In genomic region chr3:159451482-159451881, GRCh38 we compare ENCODE assay signal across 24 cellular contexts.
"Had no signal": no experiment of that assay in that cellular context is flagged by ENCODE, and none has a peak within 500 bp of the region (broad histone marks: within the 10 kb centered on the region; RNA-seq: fewer than 3 reads in every experiment).

No MANE protein-coding gene starts in this region.

- H3K27me3 Mint-ChIP-seq: activated CD4-positive, alpha-beta T cell treated with anti-CD3 and anti-CD28 coated beads, Interleukin-2, amount 10 ng/mL, durations not matched to agents 7 days and 5 days; activated T-cell treated with anti-CD3 and anti-CD28 coated beads, Interleukin-2, amount 50 U/mL, for 24 hours; activated T-helper 17 cell treated with anti-CD3 and anti-CD28 coated beads, Interleukin-2, amount 50 U/mL, for 72 hours; naive B cell had no signal

- H3K9me3 ChIP-seq: colonic mucosa, esophagus squamous epithelium, heart left ventricle, lower lobe of right lung, testis, vagina had no signal

- H3K4me3 ChIP-seq: breast epithelium, colonic mucosa, esophagus squamous epithelium, heart left ventricle, lower lobe of right lung, testis, vagina had no signal

- H3K4me1 ChIP-seq: breast epithelium, colonic mucosa, esophagus squamous epithelium, heart left ventricle, lower lobe of right lung, testis, vagina had no signal

- H3K36me3 ChIP-seq: breast epithelium, colonic mucosa, esophagus squamous epithelium, heart left ventricle, lower lobe of right lung, vagina, WERI-Rb-1 had no signal

- H3K4me1 Mint-ChIP-seq: activated CD4-positive, alpha-beta T cell treated with anti-CD3 and anti-CD28 coated beads, Interleukin-2, amount 10 ng/mL, durations not matched to agents 7 days and 5 days; activated T-helper 17 cell treated with anti-CD3 and anti-CD28 coated beads, Interleukin-2, amount 50 U/mL, for 72 hours; naive B cell had no signal

- DNase-seq: activated CD4-positive, alpha-beta T cell treated with anti-CD3 and anti-CD28 coated beads, Interleukin-2, amount 10 ng/mL, durations not matched to agents 7 days and 5 days; activated CD4-positive, CD25-positive, alpha-beta regulatory T cell treated with anti-CD3 and anti-CD28 coated beads, Interleukin-2, amount 50 U/mL, for 72 hours; activated naive CD4-positive, alpha-beta T cell; activated T-cell treated with anti-CD3 and anti-CD28 coated beads, Interleukin-2, amount 50 U/mL, for 24 hours; colonic mucosa; esophagus squamous epithelium; heart left ventricle; islet precursor cell; left colon; lower lobe of right lung; naive B cell; occipital lobe; posterior cingulate gyrus; stimulated activated CD4-positive, alpha-beta T cell treated with anti-CD3 and anti-CD28 coated beads, Interleukin-2, amount 100 ng/mL, for 48 hours; stimulated activated CD8-positive, alpha-beta memory T cell treated with anti-CD3 and anti-CD28 coated beads, Interleukin-4, amount 100 ng/mL, for 48 hours; stimulated activated naive CD4-positive, alpha-beta T cell; testis; WERI-Rb-1 had no signal

- H3K36me3 Mint-ChIP-seq: activated naive CD8-positive, alpha-beta T cell; naive B cell had no signal

- H3K27ac Mint-ChIP-seq: activated CD4-positive, alpha-beta T cell treated with anti-CD3 and anti-CD28 coated beads, Interleukin-2, amount 10 ng/mL, durations not matched to agents 7 days and 5 days; activated naive CD8-positive, alpha-beta T cell; activated T-cell treated with anti-CD3 and anti-CD28 coated beads, Interleukin-2, amount 50 U/mL, for 24 hours; activated T-helper 17 cell treated with anti-CD3 and anti-CD28 coated beads, Interleukin-2, amount 50 U/mL, for 72 hours; naive B cell; T-helper 2 cell treated with Interferon-gamma antibody and Interleukin-4, amounts not matched to agents 5 μg/mL and 100 μg/mL, for 36 hours had no signal

- H3K27me3 ChIP-seq: breast epithelium, colonic mucosa, esophagus squamous epithelium, heart left ventricle, testis, vagina had no signal

- H3K9me3 Mint-ChIP-seq: activated CD4-positive, alpha-beta T cell treated with anti-CD3 and anti-CD28 coated beads, Interleukin-2, amount 10 ng/mL, durations not matched to agents 7 days and 5 days; T-helper 2 cell treated with Interferon-gamma antibody and Interleukin-4, amounts not matched to agents 5 μg/mL and 100 μg/mL, for 36 hours had no signal

- H3K27ac ChIP-seq: breast epithelium, colonic mucosa, esophagus squamous epithelium, heart left ventricle, lower lobe of right lung, testis, vagina, WERI-Rb-1 had no signal

- H3K4me3 Mint-ChIP-seq: activated CD4-positive, alpha-beta T cell treated with anti-CD3 and anti-CD28 coated beads, Interleukin-2, amount 10 ng/mL, durations not matched to agents 7 days and 5 days; activated naive CD8-positive, alpha-beta T cell; activated T-cell treated with anti-CD3 and anti-CD28 coated beads, Interleukin-2, amount 50 U/mL, for 24 hours; activated T-helper 17 cell treated with anti-CD3 and anti-CD28 coated beads, Interleukin-2, amount 50 U/mL, for 72 hours; naive B cell; T-helper 2 cell treated with Interferon-gamma antibody and Interleukin-4, amounts not matched to agents 5 μg/mL and 100 μg/mL, for 36 hours had no signal

- ATAC-seq: activated T-helper 17 cell treated with anti-CD3 and anti-CD28 coated beads, Interleukin-2, amount 50 U/mL, for 72 hours; heart left ventricle; left colon; sciatic nerve had no signal
